Comparison of ENCODE assay signal across 1 cellular context in genomic region chrX:15202458-15203177, GRCh38.
TF ChIP-seq lines count a peak whose summit lies in the region.

No MANE protein-coding gene starts in this region.

TF ChIP-seq in GM12878, 131 proteins besides CTCF, POLR2A, EP300 and RAD21 (continued from another document and continues in another):
- TF ChIP-seq FOXK2 (IDR thresholded peaks at IDR 0.05) (no peak), POLR2AphosphoS2 (IDR thresholded peaks at IDR 0.05; ENCODE audit: low read depth, low read length) (no peak), RCOR1 (conservative IDR thresholded peaks at IDR 0.05; ENCODE audit: low read depth, low read length) (no peak), KDM1A (IDR thresholded peaks at IDR 0.05; ENCODE audit: borderline replicate concordance) (no peak), RB1 (IDR thresholded peaks at IDR 0.05; ENCODE audit: borderline replicate concordance) (no peak), CEBPB (IDR thresholded peaks at IDR 0.05; ENCODE audit: borderline replicate concordance in 1 of 2, low read depth in 2 of 2, low read length in 2 of 2) (no peak), KLF5 (IDR thresholded peaks at IDR 0.05; ENCODE audit: partially characterized antibody) (no peak), SIX5 (IDR thresholded peaks at IDR 0.05; ENCODE audit: low read depth, low read length, severe bottlenecking) (no peak), BCL11A (IDR thresholded peaks at IDR 0.05; ENCODE audit: low read depth, low read length) (peak; percentile 78; the same call in 1 of the 2 replicates), NKRF (conservative IDR thresholded peaks at IDR 0.05) (no peak), ETV6 (conservative IDR thresholded peaks at IDR 0.05 in 1 of 2, IDR thresholded peaks at IDR 0.05 in 1 of 2; ENCODE audit: borderline replicate concordance in 1 of 2, low read depth in 1 of 2) (peak in 1 of 2 experiments; percentile 96; a peak in 2 of 4 replicates), KAT2A (conservative IDR thresholded peaks at IDR 0.05; ENCODE audit: control insufficient read depth, low read depth, low read length) (no peak), NBN (IDR thresholded peaks at IDR 0.05) (0 out of 2 replicates have a peak, but pooled peaks have one; percentile 36), HDAC6 (IDR thresholded peaks at IDR 0.05; ENCODE audit: unreplicated experiment) (no peak), BMI1 (IDR thresholded peaks at IDR 0.05; ENCODE audit: borderline replicate concordance) (no peak), ZNF24 (IDR thresholded peaks at IDR 0.05) (no peak), STAT3 (IDR thresholded peaks at IDR 0.05; ENCODE audit: low read depth, low read length) (no peak), EGR1 (IDR thresholded peaks at IDR 0.05; ENCODE audit: borderline replicate concordance in 1 of 2, low read depth in 2 of 2, low read length in 2 of 2) (no peak), CUX1 (IDR thresholded peaks at IDR 0.05; ENCODE audit: insufficient replicate concordance, low read depth, low read length) (no peak), NR2C1 (IDR thresholded peaks at IDR 0.05) (no peak), EZH2 (IDR thresholded peaks at IDR 0.05; ENCODE audit: borderline replicate concordance, control insufficient read depth, low read depth, low read length) (no peak), YBX1 (IDR thresholded peaks at IDR 0.05) (no peak), ELK1 (IDR thresholded peaks at IDR 0.05; ENCODE audit: low read depth, low read length) (no peak), CBX3 (IDR thresholded peaks at IDR 0.05; ENCODE audit: borderline replicate concordance, low read depth) (no peak), RAD51 (IDR thresholded peaks at IDR 0.05) (no peak), E4F1 (IDR thresholded peaks at IDR 0.05; ENCODE audit: borderline replicate concordance, partially characterized antibody) (no peak), SMAD5 (IDR thresholded peaks at IDR 0.05; ENCODE audit: low read depth) (no peak), E2F4 (IDR thresholded peaks at IDR 0.05; ENCODE audit: low read depth, low read length) (no peak), ZNF207 (IDR thresholded peaks at IDR 0.05; ENCODE audit: borderline replicate concordance) (no peak), FOS (IDR thresholded peaks at IDR 0.05; ENCODE audit: borderline replicate concordance, extremely low read depth, insufficient read length) (no peak), PML (IDR thresholded peaks at IDR 0.05; ENCODE audit: low read length) (no peak; the same call in 1 of the 2 replicates)
- TF ChIP-seq, protein P1, sequence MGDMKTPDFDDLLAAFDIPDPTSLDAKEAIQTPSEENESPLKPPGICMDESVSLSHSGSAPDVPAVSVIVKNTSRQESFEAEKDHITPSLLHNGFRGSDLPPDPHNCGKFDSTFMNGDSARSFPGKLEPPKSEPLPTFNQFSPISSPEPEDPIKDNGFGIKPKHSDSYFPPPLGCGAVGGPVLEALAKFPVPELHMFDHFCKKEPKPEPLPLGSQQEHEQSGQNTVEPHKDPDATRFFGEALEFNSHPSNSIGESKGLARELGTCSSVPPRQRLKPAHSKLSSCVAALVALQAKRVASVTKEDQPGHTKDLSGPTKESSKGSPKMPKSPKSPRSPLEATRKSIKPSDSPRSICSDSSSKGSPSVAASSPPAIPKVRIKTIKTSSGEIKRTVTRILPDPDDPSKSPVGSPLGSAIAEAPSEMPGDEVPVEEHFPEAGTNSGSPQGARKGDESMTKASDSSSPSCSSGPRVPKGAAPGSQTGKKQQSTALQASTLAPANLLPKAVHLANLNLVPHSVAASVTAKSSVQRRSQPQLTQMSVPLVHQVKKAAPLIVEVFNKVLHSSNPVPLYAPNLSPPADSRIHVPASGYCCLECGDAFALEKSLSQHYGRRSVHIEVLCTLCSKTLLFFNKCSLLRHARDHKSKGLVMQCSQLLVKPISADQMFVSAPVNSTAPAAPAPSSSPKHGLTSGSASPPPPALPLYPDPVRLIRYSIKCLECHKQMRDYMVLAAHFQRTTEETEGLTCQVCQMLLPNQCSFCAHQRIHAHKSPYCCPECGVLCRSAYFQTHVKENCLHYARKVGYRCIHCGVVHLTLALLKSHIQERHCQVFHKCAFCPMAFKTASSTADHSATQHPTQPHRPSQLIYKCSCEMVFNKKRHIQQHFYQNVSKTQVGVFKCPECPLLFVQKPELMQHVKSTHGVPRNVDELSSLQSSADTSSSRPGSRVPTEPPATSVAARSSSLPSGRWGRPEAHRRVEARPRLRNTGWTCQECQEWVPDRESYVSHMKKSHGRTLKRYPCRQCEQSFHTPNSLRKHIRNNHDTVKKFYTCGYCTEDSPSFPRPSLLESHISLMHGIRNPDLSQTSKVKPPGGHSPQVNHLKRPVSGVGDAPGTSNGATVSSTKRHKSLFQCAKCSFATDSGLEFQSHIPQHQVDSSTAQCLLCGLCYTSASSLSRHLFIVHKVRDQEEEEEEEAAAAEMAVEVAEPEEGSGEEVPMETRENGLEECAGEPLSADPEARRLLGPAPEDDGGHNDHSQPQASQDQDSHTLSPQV (IDR thresholded peaks at IDR 0.05) = 0 out of 2 replicates have a peak, but pooled peaks have one; percentile 23
- TF ChIP-seq, protein P2, sequence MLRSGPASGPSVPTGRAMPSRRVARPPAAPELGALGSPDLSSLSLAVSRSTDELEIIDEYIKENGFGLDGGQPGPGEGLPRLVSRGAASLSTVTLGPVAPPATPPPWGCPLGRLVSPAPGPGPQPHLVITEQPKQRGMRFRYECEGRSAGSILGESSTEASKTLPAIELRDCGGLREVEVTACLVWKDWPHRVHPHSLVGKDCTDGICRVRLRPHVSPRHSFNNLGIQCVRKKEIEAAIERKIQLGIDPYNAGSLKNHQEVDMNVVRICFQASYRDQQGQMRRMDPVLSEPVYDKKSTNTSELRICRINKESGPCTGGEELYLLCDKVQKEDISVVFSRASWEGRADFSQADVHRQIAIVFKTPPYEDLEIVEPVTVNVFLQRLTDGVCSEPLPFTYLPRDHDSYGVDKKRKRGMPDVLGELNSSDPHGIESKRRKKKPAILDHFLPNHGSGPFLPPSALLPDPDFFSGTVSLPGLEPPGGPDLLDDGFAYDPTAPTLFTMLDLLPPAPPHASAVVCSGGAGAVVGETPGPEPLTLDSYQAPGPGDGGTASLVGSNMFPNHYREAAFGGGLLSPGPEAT (IDR thresholded peaks at IDR 0.05; ENCODE audit: low read depth) = peak; percentile 71
- TF ChIP-seq, protein P3, sequence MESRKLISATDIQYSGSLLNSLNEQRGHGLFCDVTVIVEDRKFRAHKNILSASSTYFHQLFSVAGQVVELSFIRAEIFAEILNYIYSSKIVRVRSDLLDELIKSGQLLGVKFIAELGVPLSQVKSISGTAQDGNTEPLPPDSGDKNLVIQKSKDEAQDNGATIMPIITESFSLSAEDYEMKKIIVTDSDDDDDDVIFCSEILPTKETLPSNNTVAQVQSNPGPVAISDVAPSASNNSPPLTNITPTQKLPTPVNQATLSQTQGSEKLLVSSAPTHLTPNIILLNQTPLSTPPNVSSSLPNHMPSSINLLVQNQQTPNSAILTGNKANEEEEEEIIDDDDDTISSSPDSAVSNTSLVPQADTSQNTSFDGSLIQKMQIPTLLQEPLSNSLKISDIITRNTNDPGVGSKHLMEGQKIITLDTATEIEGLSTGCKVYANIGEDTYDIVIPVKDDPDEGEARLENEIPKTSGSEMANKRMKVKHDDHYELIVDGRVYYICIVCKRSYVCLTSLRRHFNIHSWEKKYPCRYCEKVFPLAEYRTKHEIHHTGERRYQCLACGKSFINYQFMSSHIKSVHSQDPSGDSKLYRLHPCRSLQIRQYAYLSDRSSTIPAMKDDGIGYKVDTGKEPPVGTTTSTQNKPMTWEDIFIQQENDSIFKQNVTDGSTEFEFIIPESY (IDR thresholded peaks at IDR 0.05) = no peak
- TF ChIP-seq, protein P4, sequence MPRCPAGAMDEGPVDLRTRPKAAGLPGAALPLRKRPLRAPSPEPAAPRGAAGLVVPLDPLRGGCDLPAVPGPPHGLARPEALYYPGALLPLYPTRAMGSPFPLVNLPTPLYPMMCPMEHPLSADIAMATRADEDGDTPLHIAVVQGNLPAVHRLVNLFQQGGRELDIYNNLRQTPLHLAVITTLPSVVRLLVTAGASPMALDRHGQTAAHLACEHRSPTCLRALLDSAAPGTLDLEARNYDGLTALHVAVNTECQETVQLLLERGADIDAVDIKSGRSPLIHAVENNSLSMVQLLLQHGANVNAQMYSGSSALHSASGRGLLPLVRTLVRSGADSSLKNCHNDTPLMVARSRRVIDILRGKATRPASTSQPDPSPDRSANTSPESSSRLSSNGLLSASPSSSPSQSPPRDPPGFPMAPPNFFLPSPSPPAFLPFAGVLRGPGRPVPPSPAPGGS (IDR thresholded peaks at IDR 0.05; ENCODE audit: borderline replicate concordance, insufficient read depth, low read depth, low read length, poor library complexity, severe bottlenecking) = peak; percentile 71
- TF ChIP-seq, protein P5, sequence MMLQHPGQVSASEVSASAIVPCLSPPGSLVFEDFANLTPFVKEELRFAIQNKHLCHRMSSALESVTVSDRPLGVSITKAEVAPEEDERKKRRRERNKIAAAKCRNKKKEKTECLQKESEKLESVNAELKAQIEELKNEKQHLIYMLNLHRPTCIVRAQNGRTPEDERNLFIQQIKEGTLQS (IDR thresholded peaks at IDR 0.05; ENCODE audit: borderline replicate concordance, extremely low read depth, low read depth, low read length) = no peak
